In the genomic region with DNA sequence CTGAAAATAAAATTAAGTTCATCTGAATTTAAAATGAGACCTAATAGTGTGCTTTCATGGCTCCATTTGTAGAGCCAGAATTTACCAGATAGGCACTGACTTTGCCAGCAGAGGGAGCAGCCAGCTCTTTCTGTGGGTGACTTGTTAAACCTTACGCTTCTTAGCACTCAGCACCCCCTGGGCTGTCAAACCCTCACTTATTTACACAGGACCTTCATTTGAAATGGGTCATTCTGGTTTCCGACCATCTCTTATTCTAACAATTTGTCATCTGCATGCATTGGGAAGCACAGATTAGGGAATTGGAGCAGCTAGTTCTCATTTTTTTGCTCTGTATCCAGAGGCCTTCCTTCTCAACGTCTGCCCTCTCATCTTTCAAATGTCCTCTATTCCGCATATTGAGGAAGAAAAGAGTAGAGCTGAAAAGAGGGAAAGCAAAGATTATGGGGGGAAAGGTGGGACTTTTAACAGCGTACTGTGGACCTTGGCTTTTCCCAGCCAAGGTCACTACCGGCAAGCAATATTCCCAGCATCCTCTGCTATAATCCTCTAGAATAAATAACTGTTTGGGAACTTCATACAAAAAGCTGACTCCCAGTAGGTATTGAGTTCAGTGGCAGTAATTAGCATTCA, we compare ENCODE assay signal across 8 cellular contexts. TPM values are rescaled to one million over a fixed set of nuclear protein-coding genes. Genes with fewer than 3 reads are reported as not detected.
DNase-seq lines count a peak whose midpoint lies in the region; ATAC-seq and TF ChIP-seq lines count a peak whose summit lies in the region.

No MANE protein-coding gene starts in this region.

- H3F3A ChIP-seq in GM23338 (replicated peaks; ENCODE audit: low read depth) = 0 out of 2 replicates have a peak, but pooled peaks cover 8% of the 10 kb centered on the region
- no peaks in the 10 kb centered on the region for H3F3A ChIP-seq in OCI-LY1 (ENCODE audit: insufficient read depth, low read length)

- H3K4me3 ChIP-seq in GM23338 (no peak overlapping the region), OCI-LY1 (ENCODE audit: low read depth, low read length, poor library complexity, severe bottlenecking) (no peak overlapping the region), osteoblast (ENCODE audit: insufficient read depth, low read length) (no peak overlapping the region), upper lobe of left lung (peak overlapping the region in 2 of 4 donors; percentile 21 to 25)

- H3K27ac ChIP-seq in GM23338 (ENCODE audit: low read depth) (no peak overlapping the region), OCI-LY1 (ENCODE audit: low read depth, low read length, poor library complexity, severe bottlenecking) (no peak overlapping the region), osteoblast (ENCODE audit: low read depth, low read length) (no peak overlapping the region), upper lobe of left lung (peak overlapping the region; percentile 23 to 60 (median 44))

- H3K4me1 Mint-ChIP-seq in GM23338 = peaks cover 16% of the 10 kb centered on the region; the same call in 2 of the 3 replicates

- H3K27ac Mint-ChIP-seq in GM23338 = no peak overlapping the region

- no peaks in the 10 kb centered on the region; the same call in 1 of the 2 replicates for H3K79me2 ChIP-seq in GM23338 (replicated peaks; ENCODE audit: insufficient read depth)
- H3K79me2 ChIP-seq in OCI-LY1 (ENCODE audit: insufficient read depth, low read length) = no peaks in the 10 kb centered on the region
- H3K79me2 ChIP-seq in osteoblast (ENCODE audit: insufficient read depth, low read length) = no peaks in the 10 kb centered on the region

- H3K4me2 ChIP-seq in GM23338 (no peak overlapping the region), OCI-LY1 (ENCODE audit: low read length) (no peak overlapping the region), osteoblast (ENCODE audit: insufficient read depth, low read length) (no peak overlapping the region)

- TF ChIP-seq CTCF in AG09319 (IDR thresholded peaks at IDR 0.05; ENCODE audit: low read depth, low read length) (peak; percentile 77), GM23338 (conservative IDR thresholded peaks at IDR 0.05; ENCODE audit: low read depth in 2 of 2) (peak; percentile 78 to 81), OCI-LY1 (IDR thresholded peaks at IDR 0.05; ENCODE audit: low read length) (peak; percentile 63), osteoblast (IDR thresholded peaks at IDR 0.05; ENCODE audit: extremely low read depth, low read depth, low read length) (peak; percentile 78), upper lobe of left lung (IDR thresholded peaks at IDR 0.05) (peak; percentile 35 to 62 (median 56))

- H4K20me1 ChIP-seq in GM23338 (replicated peaks; ENCODE audit: insufficient read depth) (no peaks in the 10 kb centered on the region; the same call in none of the 2 replicates), OCI-LY1 (ENCODE audit: insufficient read depth, low read length) (no peaks in the 10 kb centered on the region), osteoblast (ENCODE audit: insufficient read depth, low read length) (no peaks in the 10 kb centered on the region)

- no peaks in the 10 kb centered on the region for H3K9me3 ChIP-seq in OCI-LY1 (ENCODE audit: low read length)
- no peaks in the 10 kb centered on the region for H3K9me3 ChIP-seq in osteoblast (ENCODE audit: low read depth, low read length)
- H3K9me3 ChIP-seq in upper lobe of left lung = no peaks in the 10 kb centered on the region

- 0 out of 2 replicates have a peak, but pooled peaks cover 11% of the 10 kb centered on the region for H3K27me3 ChIP-seq in GM23338 (ENCODE audit: insufficient read depth)
- H3K27me3 ChIP-seq in OCI-LY1 (ENCODE audit: insufficient read depth, low read length) = 0 out of 2 replicates have a peak, but pooled peaks cover 5% of the 10 kb centered on the region
- H3K27me3 ChIP-seq in osteoblast (ENCODE audit: insufficient read depth, low read length) = peaks cover 26% of the 10 kb centered on the region
- H3K27me3 ChIP-seq in upper lobe of left lung = no peaks in the 10 kb centered on the region

- H3K4me3 Mint-ChIP-seq in GM23338 = no peak overlapping the region

- 66 to 68% methylated on average over 6 of the region's 6 CpGs for WGBS in upper lobe of left lung, 2 donors

- no peaks in the 10 kb centered on the region; the same call in 2 of the 3 replicates for H3K9me3 Mint-ChIP-seq in GM23338

- ATAC-seq in GM23338 (peak; percentile 23), upper lobe of left lung (ENCODE audit: low FRiP score in 2 of 2) (peak; percentile 55 to 64), HG03108 (IDR thresholded peaks at IDR 0.05; ENCODE audit: unreplicated experiment) (no peak)

- no peak overlapping the region for H3K9ac ChIP-seq in OCI-LY1 (ENCODE audit: low read length)

- peaks cover 6% of the 10 kb centered on the region for H3K27me3 Mint-ChIP-seq in GM23338 (ENCODE audit: insufficient read depth, low read depth, poor library complexity)

- no peak for TF ChIP-seq EP300 in upper lobe of left lung (IDR thresholded peaks at IDR 0.05)

- peaks cover 7% of the 10 kb centered on the region; the same call in 1 of the 2 replicates for H3K4me1 ChIP-seq in GM23338 (ENCODE audit: insufficient read depth)
- H3K4me1 ChIP-seq in OCI-LY1 (ENCODE audit: insufficient read depth, low read length, severe bottlenecking) = no peaks in the 10 kb centered on the region
- H3K4me1 ChIP-seq in osteoblast (ENCODE audit: insufficient read depth, low read length) = no peaks in the 10 kb centered on the region
- H3K4me1 ChIP-seq in upper lobe of left lung = peaks cover 16 to 32% (median 23%) of the 10 kb centered on the region in 4 donors

- DNase-seq in AG09319 (ENCODE audit: extremely low read depth, low read depth) = no peak
- peak; percentile 77 for DNase-seq in GM23338 (ENCODE audit: low spot score)
- peak; percentile 13 for DNase-seq in activated T-helper 1 cell treated with Interleukin-2 at 50 U/mL for 16 hours (ENCODE audit: low read depth)
- peak; percentile 18 for DNase-seq in fibroblast of the conjunctiva (ENCODE audit: low read depth)
- no peak for DNase-seq in osteoblast (ENCODE audit: insufficient read length, low spot score, missing footprints)
- DNase-seq in upper lobe of left lung = peak in 1 of 2 donors; percentile 51

- peaks cover 7% of the 10 kb centered on the region; the same call in 2 of the 3 replicates for H3K36me3 Mint-ChIP-seq in GM23338 (ENCODE audit: low read depth)

- H3K36me3 ChIP-seq in GM23338 (ENCODE audit: insufficient read depth) = no peaks in the 10 kb centered on the region
- no peaks in the 10 kb centered on the region for H3K36me3 ChIP-seq in OCI-LY1 (ENCODE audit: insufficient read depth, low read length)
- H3K36me3 ChIP-seq in osteoblast (ENCODE audit: insufficient read depth, low read length) = no peaks in the 10 kb centered on the region
- peaks cover 0 to 2% (median 0%) of the 10 kb centered on the region in 4 donors for H3K36me3 ChIP-seq in upper lobe of left lung

- H3K9me2 ChIP-seq in GM23338 (ENCODE audit: insufficient read depth) (no peaks in the 10 kb centered on the region), OCI-LY1 (ENCODE audit: low read depth, low read length) (no peaks in the 10 kb centered on the region)

- TF ChIP-seq POLR2A in upper lobe of left lung (IDR thresholded peaks at IDR 0.05) = no peak

- H2AFZ ChIP-seq in GM23338 = no peak overlapping the region
- H2AFZ ChIP-seq in OCI-LY1 (ENCODE audit: low read length) = no peak overlapping the region
- no peak overlapping the region for H2AFZ ChIP-seq in osteoblast (ENCODE audit: low read length)

TF ChIP-seq in GM23338, 12 proteins besides CTCF, POLR2A, EP300 and RAD21 (continues in another document):
- TF ChIP-seq EZH2phosphoT487 (IDR thresholded peaks at IDR 0.05; ENCODE audit: unreplicated experiment) (no peak), ZNF331 (CRISPR knock-in tag; IDR thresholded peaks at IDR 0.05; ENCODE audit: low read depth) (no peak), STAT1 (IDR thresholded peaks at IDR 0.05; ENCODE audit: unreplicated experiment) (no peak), EZH2 (IDR thresholded peaks at IDR 0.05; ENCODE audit: low read depth, unreplicated experiment) (no peak), ZNF114 (CRISPR knock-in tag; IDR thresholded peaks at IDR 0.05) (no peak), JUNB (IDR thresholded peaks at IDR 0.05; ENCODE audit: unreplicated experiment) (no peak), CREB1 (CRISPR knock-in tag; IDR thresholded peaks at IDR 0.05; ENCODE audit: low read depth) (no peak)
- TF ChIP-seq, protein P1, sequence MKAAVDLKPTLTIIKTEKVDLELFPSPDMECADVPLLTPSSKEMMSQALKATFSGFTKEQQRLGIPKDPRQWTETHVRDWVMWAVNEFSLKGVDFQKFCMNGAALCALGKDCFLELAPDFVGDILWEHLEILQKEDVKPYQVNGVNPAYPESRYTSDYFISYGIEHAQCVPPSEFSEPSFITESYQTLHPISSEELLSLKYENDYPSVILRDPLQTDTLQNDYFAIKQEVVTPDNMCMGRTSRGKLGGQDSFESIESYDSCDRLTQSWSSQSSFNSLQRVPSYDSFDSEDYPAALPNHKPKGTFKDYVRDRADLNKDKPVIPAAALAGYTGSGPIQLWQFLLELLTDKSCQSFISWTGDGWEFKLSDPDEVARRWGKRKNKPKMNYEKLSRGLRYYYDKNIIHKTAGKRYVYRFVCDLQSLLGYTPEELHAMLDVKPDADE (IDR thresholded peaks at IDR 0.05) = no peak

RNA-seq across cellular contexts. Expression of a gene that starts 3.1 kb away (rescaled TPM):
- 32.9 and 38.4 TPM in 2 replicates for total RNA-seq in GM23338 (2014; rRNA removed; shearing (Covaris generic))
- polyA plus RNA-seq in GM23338 (2016; fragmentation: Nextera tagmentation; extraction: Ambion mirVana) = 48.5 and 50.3 TPM in 2 replicates
- total RNA-seq in osteoblast (0.36 and 0.59 TPM in 2 replicates), upper lobe of left lung (10 to 100 TPM; 31.2 to 82.8 (median 49.3) TPM)

RNA-seq across cellular contexts. Expression of a gene that starts 41.5 kb away (rescaled TPM):
- total RNA-seq in GM23338 (2014; rRNA removed; shearing (Covaris generic)) = not detected in 2 replicates
- not detected in 2 replicates for polyA plus RNA-seq in GM23338 (2016; fragmentation: Nextera tagmentation; extraction: Ambion mirVana)
- total RNA-seq in osteoblast (not detected in 2 replicates), upper lobe of left lung (not detected)

Comparison
In these comparisons a context has a peak if more than half of its experiments do, and no peak if none do; other contexts are left out.
1. DNase-seq: peak in GM23338 (single experiment), activated T-helper 1 cell treated with Interleukin-2 at 50 U/mL for 16 hours (single experiment) and fibroblast of the conjunctiva (single experiment); none in AG09319 (single experiment) and osteoblast (single experiment).
2. H3K27ac ChIP-seq: peak in upper lobe of left lung (4 of 4); none in GM23338 (single experiment), OCI-LY1 (single experiment) and osteoblast (single experiment).
3. RNA of a gene that starts 3.1 kb away (total RNA-seq): 31.2 to 82.8 TPM in upper lobe of left lung and 32.9 to 38.4 TPM in GM23338; 0.36 to 0.59 TPM in osteoblast; every median in the first group is over 10 times any median in the second.
4. Peak in every context shown above with its lines, with median percentiles within 50 percentile points of each other: CTCF ChIP-seq.